Comparison of ENCODE assay signal across 8 cellular contexts in genomic region chr1:157403203-157403602, GRCh38.
DNase-seq lines count a peak whose midpoint lies in the region; ATAC-seq and TF ChIP-seq lines count a peak whose summit lies in the region.

No MANE protein-coding gene starts in this region.

- no TSS peak for BruUV-seq in Caco-2 (replicated peaks; lab: Mats Ljungman, UMichigan)

- H3K27me3 ChIP-seq in Caco-2 (replicated peaks; ENCODE audit: control insufficient read depth, insufficient read depth, low read length): no peaks in the 10 kb centered on the region
- no peaks in the 10 kb centered on the region for H3K27me3 ChIP-seq in thyroid gland
- no peaks in the 10 kb centered on the region for H3K27me3 ChIP-seq in ascending aorta

- H3K4me3 ChIP-seq in Caco-2 (ENCODE audit: low read depth, low read length) (no peak overlapping the region), thyroid gland (replicated peaks in 1 of 3) (no peak overlapping the region), ascending aorta (no peak overlapping the region)

- no peaks in the 10 kb centered on the region for H3K9me3 Mint-ChIP-seq in Caco-2 (ENCODE audit: unreplicated experiment)

- H3K27me3 Mint-ChIP-seq in Caco-2 (ENCODE audit: insufficient read depth, unreplicated experiment): no peaks in the 10 kb centered on the region
- peaks cover 72% of the 10 kb centered on the region for H3K27me3 Mint-ChIP-seq in T-helper 17 cell

- no peak for TF ChIP-seq POLR2A in thyroid gland (IDR thresholded peaks at IDR 0.05)

- H3K4me3 Mint-ChIP-seq in Caco-2 (ENCODE audit: unreplicated experiment): no peak overlapping the region
- H3K4me3 Mint-ChIP-seq in T-helper 17 cell: no peak overlapping the region

- no peaks in the 10 kb centered on the region for H3K9me3 ChIP-seq in Caco-2
- no peaks in the 10 kb centered on the region for H3K9me3 ChIP-seq in thyroid gland
- H3K9me3 ChIP-seq in T-helper 17 cell (ENCODE audit: control insufficient read depth, low read length, poor library complexity, severe bottlenecking): no peaks in the 10 kb centered on the region
- no peaks in the 10 kb centered on the region for H3K9me3 ChIP-seq in ascending aorta

- WGBS in thyroid gland, 2 donors: 48 to 65% methylated on average over 6 of the region's 6 CpGs

- no peak overlapping the region for H3K27ac Mint-ChIP-seq in Caco-2 (ENCODE audit: unreplicated experiment)
- H3K27ac Mint-ChIP-seq in T-helper 17 cell: no peak overlapping the region

- H3K36me3 ChIP-seq in Caco-2 (ENCODE audit: control insufficient read depth, insufficient read depth, low read length) (no peaks in the 10 kb centered on the region; the same call in 1 of the 2 replicates), thyroid gland (no peaks in the 10 kb centered on the region), ascending aorta (no peaks in the 10 kb centered on the region)

- CTCF ChIA-PET in Caco-2 (lab: Charles Lee): no interaction called here

- H3K36me3 Mint-ChIP-seq in Caco-2 (ENCODE audit: insufficient read depth, unreplicated experiment) (no peaks in the 10 kb centered on the region), T-helper 17 cell (ENCODE audit: low read depth) (no peaks in the 10 kb centered on the region)

- intact Hi-C loops in Caco-2 (cut with micrococcal nuclease; ENCODE audit: unreplicated experiment): no loop called here
- intact Hi-C loops in thyroid gland (cut with DNase I): no loop called here
- intact Hi-C loops in ascending aorta (cut with DNase I): no loop called here

- POLR2A ChIA-PET in Caco-2 (lab: Charles Lee): no interaction called here

- DNase-seq in Caco-2 (peak; percentile 35 to 51), amniotic epithelial cell (ENCODE audit: low read depth) (peak; percentile 37), thyroid gland (no peak), T-helper 17 cell (no peak), ascending aorta (ENCODE audit: low spot score in 2 of 2) (no peak)
- no peak for DNase-seq in stimulated activated naive CD4-positive, alpha-beta T cell (lab: John Stamatoyannopoulos, UW)

- no peaks in the 10 kb centered on the region for H3K4me1 Mint-ChIP-seq in Caco-2 (ENCODE audit: low read depth, unreplicated experiment)
- H3K4me1 Mint-ChIP-seq in T-helper 17 cell: no peaks in the 10 kb centered on the region

- H3K4me1 ChIP-seq in Caco-2 (peaks cover 7% of the 10 kb centered on the region; the same call in 1 of the 2 replicates), thyroid gland (no peaks in the 10 kb centered on the region), ascending aorta (no peaks in the 10 kb centered on the region)

- TF ChIP-seq CTCF in Caco-2 (IDR thresholded peaks at IDR 0.05; ENCODE audit: insufficient read depth in 1 of 2, low read depth in 1 of 2, low read length in 1 of 2, severe bottlenecking in 1 of 2, unreplicated experiment in 1 of 2) (no peak), thyroid gland (IDR thresholded peaks at IDR 0.05) (no peak), ascending aorta (IDR thresholded peaks at IDR 0.05) (no peak)

- H3K27ac ChIP-seq in thyroid gland: no peak overlapping the region
- no peak overlapping the region for H3K27ac ChIP-seq in ascending aorta

- ATAC-seq in GM21360 (IDR thresholded peaks at IDR 0.05; ENCODE audit: unreplicated experiment) (peak; percentile 66), HG03565 (IDR thresholded peaks at IDR 0.05; ENCODE audit: unreplicated experiment) (peak; percentile 65), T-helper 17 cell (no peak)

Comparison
In these comparisons a context has a peak if more than half of its experiments do, and no peak if none do; other contexts are left out.
1. DNase-seq: peak in Caco-2 (2 of 2) and amniotic epithelial cell (single experiment); none in thyroid gland (0 of 2), stimulated activated naive CD4-positive, alpha-beta T cell (0 of 6), T-helper 17 cell (0 of 3) and ascending aorta (0 of 2).